Comparison of ENCODE assay signal across 2 cellular contexts in the genomic region with DNA sequence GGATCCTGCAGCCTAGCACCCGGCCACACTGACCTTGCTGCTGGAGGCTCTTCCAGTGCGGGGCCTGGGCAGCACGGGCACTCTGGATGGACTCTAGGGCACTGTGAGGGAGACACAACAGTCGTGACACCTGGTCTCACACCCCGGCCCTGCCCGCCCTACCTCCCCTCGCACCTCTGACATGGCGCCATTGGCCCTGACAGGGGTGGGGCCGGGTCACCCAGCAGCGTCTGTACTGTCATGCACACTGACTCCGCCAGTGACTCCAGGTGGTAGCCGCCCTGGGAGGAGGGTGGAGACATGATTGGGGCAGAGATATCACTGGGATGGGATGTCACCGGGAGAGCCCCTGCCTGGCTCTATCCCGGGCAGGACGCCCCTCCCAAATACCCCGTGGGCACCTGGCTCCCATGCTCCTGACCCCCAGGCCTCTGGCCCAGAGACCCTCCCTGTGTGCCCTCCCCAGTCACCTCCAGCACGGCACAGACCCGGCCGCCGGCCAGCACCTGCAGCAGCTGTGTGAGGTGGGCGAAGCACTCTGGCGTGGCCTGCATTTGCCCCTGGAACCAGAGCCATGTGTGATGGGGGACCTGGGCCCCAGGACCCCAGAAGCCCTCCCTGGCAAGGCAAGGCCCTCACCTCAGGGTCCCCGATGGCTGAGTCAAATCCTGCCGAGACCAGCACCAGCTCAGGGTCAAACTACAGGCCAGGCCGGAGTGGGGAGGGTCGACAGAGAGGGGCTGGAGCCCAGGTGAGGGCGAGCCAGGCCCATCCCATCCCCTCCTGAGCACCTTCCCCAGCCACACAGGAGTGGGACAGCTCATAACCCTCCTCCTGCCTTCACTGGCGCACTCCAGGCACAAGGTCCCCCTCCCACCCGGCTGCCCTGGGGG.
TF ChIP-seq lines count a peak whose summit lies in the region.

No MANE protein-coding gene starts in this region.

TF ChIP-seq in HepG2, 621 proteins besides CTCF, POLR2A, EP300 and RAD21:
- TF ChIP-seq NR3C1 (CRISPR knock-in tag; IDR thresholded peaks at IDR 0.05) (no peak), AGO2 (optimal IDR thresholded peaks at IDR 0.05; ENCODE audit: low read depth, low read length) (peak; percentile 40), RBFOX2 (IDR thresholded peaks at IDR 0.05; ENCODE audit: low read depth, low read length) (peak; percentile 53; the same call in 1 of the 2 replicates), RBM22 (optimal IDR thresholded peaks at IDR 0.05; ENCODE audit: low read length) (peak; percentile 36), MED13 (CRISPR knock-in tag; IDR thresholded peaks at IDR 0.05) (no peak)

TF ChIP-seq in GM23338, 12 proteins besides CTCF, POLR2A, EP300 and RAD21:
- TF ChIP-seq, protein P1, sequence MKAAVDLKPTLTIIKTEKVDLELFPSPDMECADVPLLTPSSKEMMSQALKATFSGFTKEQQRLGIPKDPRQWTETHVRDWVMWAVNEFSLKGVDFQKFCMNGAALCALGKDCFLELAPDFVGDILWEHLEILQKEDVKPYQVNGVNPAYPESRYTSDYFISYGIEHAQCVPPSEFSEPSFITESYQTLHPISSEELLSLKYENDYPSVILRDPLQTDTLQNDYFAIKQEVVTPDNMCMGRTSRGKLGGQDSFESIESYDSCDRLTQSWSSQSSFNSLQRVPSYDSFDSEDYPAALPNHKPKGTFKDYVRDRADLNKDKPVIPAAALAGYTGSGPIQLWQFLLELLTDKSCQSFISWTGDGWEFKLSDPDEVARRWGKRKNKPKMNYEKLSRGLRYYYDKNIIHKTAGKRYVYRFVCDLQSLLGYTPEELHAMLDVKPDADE (IDR thresholded peaks at IDR 0.05): no peak
- no peak for TF ChIP-seq EZH2phosphoT487 (IDR thresholded peaks at IDR 0.05; ENCODE audit: unreplicated experiment)
- no peak for TF ChIP-seq EZH2 (IDR thresholded peaks at IDR 0.05; ENCODE audit: low read depth, unreplicated experiment)
- TF ChIP-seq STAT1 (IDR thresholded peaks at IDR 0.05; ENCODE audit: unreplicated experiment): no peak
- TF ChIP-seq ZNF331 (CRISPR knock-in tag; IDR thresholded peaks at IDR 0.05; ENCODE audit: low read depth): no peak
- TF ChIP-seq, protein P2, sequence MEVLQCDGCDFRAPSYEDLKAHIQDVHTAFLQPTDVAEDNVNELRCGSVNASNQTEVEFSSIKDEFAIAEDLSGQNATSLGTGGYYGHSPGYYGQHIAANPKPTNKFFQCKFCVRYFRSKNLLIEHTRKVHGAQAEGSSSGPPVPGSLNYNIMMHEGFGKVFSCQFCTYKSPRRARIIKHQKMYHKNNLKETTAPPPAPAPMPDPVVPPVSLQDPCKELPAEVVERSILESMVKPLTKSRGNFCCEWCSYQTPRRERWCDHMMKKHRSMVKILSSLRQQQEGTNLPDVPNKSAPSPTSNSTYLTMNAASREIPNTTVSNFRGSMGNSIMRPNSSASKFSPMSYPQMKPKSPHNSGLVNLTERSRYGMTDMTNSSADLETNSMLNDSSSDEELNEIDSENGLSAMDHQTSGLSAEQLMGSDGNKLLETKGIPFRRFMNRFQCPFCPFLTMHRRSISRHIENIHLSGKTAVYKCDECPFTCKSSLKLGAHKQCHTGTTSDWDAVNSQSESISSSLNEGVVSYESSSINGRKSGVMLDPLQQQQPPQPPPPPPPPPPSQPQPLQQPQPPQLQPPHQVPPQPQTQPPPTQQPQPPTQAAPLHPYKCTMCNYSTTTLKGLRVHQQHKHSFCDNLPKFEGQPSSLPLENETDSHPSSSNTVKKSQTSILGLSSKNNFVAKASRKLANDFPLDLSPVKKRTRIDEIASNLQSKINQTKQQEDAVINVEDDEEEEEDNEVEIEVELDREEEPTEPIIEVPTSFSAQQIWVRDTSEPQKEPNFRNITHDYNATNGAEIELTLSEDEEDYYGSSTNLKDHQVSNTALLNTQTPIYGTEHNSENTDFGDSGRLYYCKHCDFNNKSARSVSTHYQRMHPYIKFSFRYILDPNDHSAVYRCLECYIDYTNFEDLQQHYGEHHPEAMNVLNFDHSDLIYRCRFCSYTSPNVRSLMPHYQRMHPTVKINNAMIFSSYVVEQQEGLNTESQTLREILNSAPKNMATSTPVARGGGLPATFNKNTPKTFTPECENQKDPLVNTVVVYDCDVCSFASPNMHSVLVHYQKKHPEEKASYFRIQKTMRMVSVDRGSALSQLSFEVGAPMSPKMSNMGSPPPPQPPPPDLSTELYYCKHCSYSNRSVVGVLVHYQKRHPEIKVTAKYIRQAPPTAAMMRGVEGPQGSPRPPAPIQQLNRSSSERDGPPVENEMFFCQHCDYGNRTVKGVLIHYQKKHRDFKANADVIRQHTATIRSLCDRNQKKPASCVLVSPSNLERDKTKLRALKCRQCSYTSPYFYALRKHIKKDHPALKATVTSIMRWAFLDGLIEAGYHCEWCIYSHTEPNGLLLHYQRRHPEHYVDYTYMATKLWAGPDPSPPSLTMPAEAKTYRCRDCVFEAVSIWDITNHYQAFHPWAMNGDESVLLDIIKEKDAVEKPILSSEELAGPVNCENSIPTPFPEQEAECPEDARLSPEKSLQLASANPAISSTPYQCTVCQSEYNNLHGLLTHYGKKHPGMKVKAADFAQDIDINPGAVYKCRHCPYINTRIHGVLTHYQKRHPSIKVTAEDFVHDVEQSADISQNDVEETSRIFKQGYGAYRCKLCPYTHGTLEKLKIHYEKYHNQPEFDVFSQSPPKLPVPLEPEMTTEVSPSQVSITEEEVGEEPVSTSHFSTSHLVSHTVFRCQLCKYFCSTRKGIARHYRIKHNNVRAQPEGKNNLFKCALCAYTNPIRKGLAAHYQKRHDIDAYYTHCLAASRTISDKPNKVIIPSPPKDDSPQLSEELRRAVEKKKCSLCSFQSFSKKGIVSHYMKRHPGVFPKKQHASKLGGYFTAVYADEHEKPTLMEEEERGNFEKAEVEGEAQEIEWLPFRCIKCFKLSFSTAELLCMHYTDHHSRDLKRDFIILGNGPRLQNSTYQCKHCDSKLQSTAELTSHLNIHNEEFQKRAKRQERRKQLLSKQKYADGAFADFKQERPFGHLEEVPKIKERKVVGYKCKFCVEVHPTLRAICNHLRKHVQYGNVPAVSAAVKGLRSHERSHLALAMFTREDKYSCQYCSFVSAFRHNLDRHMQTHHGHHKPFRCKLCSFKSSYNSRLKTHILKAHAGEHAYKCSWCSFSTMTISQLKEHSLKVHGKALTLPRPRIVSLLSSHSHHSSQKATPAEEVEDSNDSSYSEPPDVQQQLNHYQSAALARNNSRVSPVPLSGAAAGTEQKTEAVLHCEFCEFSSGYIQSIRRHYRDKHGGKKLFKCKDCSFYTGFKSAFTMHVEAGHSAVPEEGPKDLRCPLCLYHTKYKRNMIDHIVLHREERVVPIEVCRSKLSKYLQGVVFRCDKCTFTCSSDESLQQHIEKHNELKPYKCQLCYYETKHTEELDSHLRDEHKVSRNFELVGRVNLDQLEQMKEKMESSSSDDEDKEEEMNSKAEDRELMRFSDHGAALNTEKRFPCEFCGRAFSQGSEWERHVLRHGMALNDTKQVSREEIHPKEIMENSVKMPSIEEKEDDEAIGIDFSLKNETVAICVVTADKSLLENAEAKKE (CRISPR knock-in tag; IDR thresholded peaks at IDR 0.05): no peak
- TF ChIP-seq ZNF114 (CRISPR knock-in tag; IDR thresholded peaks at IDR 0.05): no peak
- TF ChIP-seq POLR2AphosphoS5 (IDR thresholded peaks at IDR 0.05; ENCODE audit: low read depth): no peak
- no peak for TF ChIP-seq JUNB (IDR thresholded peaks at IDR 0.05; ENCODE audit: unreplicated experiment)
- TF ChIP-seq, protein P3, sequence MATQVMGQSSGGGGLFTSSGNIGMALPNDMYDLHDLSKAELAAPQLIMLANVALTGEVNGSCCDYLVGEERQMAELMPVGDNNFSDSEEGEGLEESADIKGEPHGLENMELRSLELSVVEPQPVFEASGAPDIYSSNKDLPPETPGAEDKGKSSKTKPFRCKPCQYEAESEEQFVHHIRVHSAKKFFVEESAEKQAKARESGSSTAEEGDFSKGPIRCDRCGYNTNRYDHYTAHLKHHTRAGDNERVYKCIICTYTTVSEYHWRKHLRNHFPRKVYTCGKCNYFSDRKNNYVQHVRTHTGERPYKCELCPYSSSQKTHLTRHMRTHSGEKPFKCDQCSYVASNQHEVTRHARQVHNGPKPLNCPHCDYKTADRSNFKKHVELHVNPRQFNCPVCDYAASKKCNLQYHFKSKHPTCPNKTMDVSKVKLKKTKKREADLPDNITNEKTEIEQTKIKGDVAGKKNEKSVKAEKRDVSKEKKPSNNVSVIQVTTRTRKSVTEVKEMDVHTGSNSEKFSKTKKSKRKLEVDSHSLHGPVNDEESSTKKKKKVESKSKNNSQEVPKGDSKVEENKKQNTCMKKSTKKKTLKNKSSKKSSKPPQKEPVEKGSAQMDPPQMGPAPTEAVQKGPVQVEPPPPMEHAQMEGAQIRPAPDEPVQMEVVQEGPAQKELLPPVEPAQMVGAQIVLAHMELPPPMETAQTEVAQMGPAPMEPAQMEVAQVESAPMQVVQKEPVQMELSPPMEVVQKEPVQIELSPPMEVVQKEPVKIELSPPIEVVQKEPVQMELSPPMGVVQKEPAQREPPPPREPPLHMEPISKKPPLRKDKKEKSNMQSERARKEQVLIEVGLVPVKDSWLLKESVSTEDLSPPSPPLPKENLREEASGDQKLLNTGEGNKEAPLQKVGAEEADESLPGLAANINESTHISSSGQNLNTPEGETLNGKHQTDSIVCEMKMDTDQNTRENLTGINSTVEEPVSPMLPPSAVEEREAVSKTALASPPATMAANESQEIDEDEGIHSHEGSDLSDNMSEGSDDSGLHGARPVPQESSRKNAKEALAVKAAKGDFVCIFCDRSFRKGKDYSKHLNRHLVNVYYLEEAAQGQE (IDR thresholded peaks at IDR 0.05; ENCODE audit: unreplicated experiment): no peak
- no peak for TF ChIP-seq NANOG (IDR thresholded peaks at IDR 0.05; ENCODE audit: borderline replicate concordance)
- no peak for TF ChIP-seq CREB1 (CRISPR knock-in tag; IDR thresholded peaks at IDR 0.05; ENCODE audit: low read depth)
